6 cellular contexts compared by ENCODE assay signal in the genomic region with DNA sequence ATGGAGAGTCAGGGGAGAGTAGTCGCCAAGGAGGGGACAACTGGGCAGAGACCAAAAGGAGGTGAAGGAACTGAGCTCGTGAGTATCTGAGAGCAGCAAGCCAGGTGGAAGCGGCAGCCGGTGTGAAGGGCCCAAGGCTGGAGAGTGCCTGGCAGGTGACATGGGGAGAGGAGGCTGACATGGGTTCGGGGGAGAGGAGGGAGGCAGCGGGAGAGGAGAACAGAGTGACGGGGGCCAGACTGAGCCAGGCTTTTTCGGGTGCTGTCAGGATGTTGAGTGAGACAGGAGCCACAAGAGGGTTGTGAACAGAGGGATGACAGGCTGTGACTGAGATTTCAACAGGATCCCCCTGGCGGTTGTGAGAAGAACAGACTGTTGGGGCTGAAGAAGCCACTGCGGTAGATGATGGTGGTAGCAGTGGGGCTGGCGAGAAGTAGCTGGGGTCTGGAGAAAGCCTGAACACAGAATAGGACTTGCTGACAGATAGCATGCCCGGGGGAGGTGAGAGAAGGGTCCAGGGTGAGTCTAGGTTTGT. TPM values are rescaled to one million over a fixed set of nuclear protein-coding genes. Genes with fewer than 3 reads are reported as not detected.
DNase-seq lines count a peak whose midpoint lies in the region; ATAC-seq, FAIRE-seq and TF ChIP-seq lines count a peak whose summit lies in the region.

No MANE protein-coding gene starts in this region.

- H2BK120ac ChIP-seq in H1 (replicated peaks; ENCODE audit: low read depth, low read length), result no peak overlapping the region

- DNase-seq in activated naive CD4-positive, alpha-beta T cell treated with anti-CD3 and anti-CD28 coated beads, Interleukin-2, amount 50 U/mL, for 72 hours (ENCODE audit: low spot score in 2 of 2), result no peak
- DNase-seq in activated naive CD4-positive, alpha-beta T cell (lab: John Stamatoyannopoulos, UW), result no peak
- DNase-seq in H1 (ENCODE audit: low read depth in 1 of 2, low spot score in 2 of 2), result no peak
- DNase-seq in upper lobe of right lung, result no peak
- no peak for DNase-seq in esophagus squamous epithelium (lab: John Stamatoyannopoulos, UW)

- no peaks in the 10 kb centered on the region for H3K9me3 Mint-ChIP-seq in activated naive CD4-positive, alpha-beta T cell treated with anti-CD3 and anti-CD28 coated beads, Interleukin-2, amount 50 U/mL, for 72 hours

- H3K56ac ChIP-seq in H1 (replicated peaks; ENCODE audit: insufficient read length, low read depth, low read length), result no peak overlapping the region

- no peak overlapping the region for H4K5ac ChIP-seq in H1 (ENCODE audit: insufficient read length, low read depth, low read length)

- H3K23me2 ChIP-seq in H1 (ENCODE audit: low read depth, low read length), result no peaks in the 10 kb centered on the region

- H2BK12ac ChIP-seq in H1 (ENCODE audit: low read depth, low read length), result no peak overlapping the region

- H2AK5ac ChIP-seq in H1 (ENCODE audit: low read depth, low read length), result no peak overlapping the region

- peaks cover 4 to 18% of the 10 kb centered on the region in 2 experiments; a peak in 3 of 4 replicates for H3K79me2 ChIP-seq in H1 (ENCODE audit: control insufficient read depth in 1 of 2, insufficient read depth in 2 of 2, low read length in 2 of 2)

- H3K36me3 ChIP-seq in H1 (ENCODE audit: control insufficient read depth in 2 of 4, insufficient read depth in 4 of 4, low read length in 3 of 4), result peaks cover 2 to 19% (median 12%) of the 10 kb centered on the region in 4 experiments; a peak in 6 of 8 replicates
- H3K36me3 ChIP-seq in upper lobe of right lung, result peaks cover 15% of the 10 kb centered on the region
- peaks cover 0 to 19% (median 0%) of the 10 kb centered on the region in 3 donors for H3K36me3 ChIP-seq in esophagus squamous epithelium

- peaks cover 5 to 6% of the 10 kb centered on the region in 2 experiments; a peak in 2 of 4 replicates for H3K9me3 ChIP-seq in H1 (ENCODE audit: insufficient read depth in 2 of 2, low read depth in 1 of 2, low read length in 1 of 2)
- H3K9me3 ChIP-seq in upper lobe of right lung, result no peaks in the 10 kb centered on the region
- peaks cover 0 to 1% (median 0%) of the 10 kb centered on the region in 3 donors for H3K9me3 ChIP-seq in esophagus squamous epithelium

- H3K27ac Mint-ChIP-seq in activated naive CD4-positive, alpha-beta T cell treated with anti-CD3 and anti-CD28 coated beads, Interleukin-2, amount 50 U/mL, for 72 hours, result peak overlapping the region; percentile 42 to 50

- no peaks in the 10 kb centered on the region for H3K27me3 ChIP-seq in H1 (replicated peaks in 1 of 4; ENCODE audit: control insufficient read depth in 3 of 4, extremely low read depth in 1 of 4, insufficient read depth in 3 of 4, low read length in 3 of 4)
- no peaks in the 10 kb centered on the region for H3K27me3 ChIP-seq in upper lobe of right lung
- no peaks in the 10 kb centered on the region for H3K27me3 ChIP-seq in esophagus squamous epithelium

- H3K4me3 ChIP-seq in H1 (ENCODE audit: extremely low read depth in 1 of 4, insufficient read depth in 2 of 4, low read depth in 3 of 4, low read length in 4 of 4) (no peak overlapping the region), upper lobe of right lung (no peak overlapping the region), esophagus squamous epithelium (no peak overlapping the region)

- H3K4me1 ChIP-seq in H1 (replicated peaks in 1 of 4; ENCODE audit: control insufficient read depth in 3 of 4, insufficient read depth in 4 of 4, low read length in 3 of 4), result peaks cover 0 to 6% (median 0%) of the 10 kb centered on the region in 4 experiments; a peak in 1 of 7 replicates
- H3K4me1 ChIP-seq in upper lobe of right lung, result peaks cover 4% of the 10 kb centered on the region
- peaks cover 0 to 22% (median 12%) of the 10 kb centered on the region in 3 donors for H3K4me1 ChIP-seq in esophagus squamous epithelium

- peak; percentile 37 to 48; a peak in 3 of 4 replicates for TF ChIP-seq RAD21 in H1 (IDR thresholded peaks at IDR 0.05 in 1 of 2, conservative IDR thresholded peaks at IDR 0.05 in 1 of 2; ENCODE audit: low read depth in 2 of 2, low read length in 2 of 2)

- 65% methylated on average over 12 of the region's 12 CpGs; no CpG with 5 or more reads in 1 of the 2 experiments for WGBS in H1 (ENCODE audit: extremely low coverage in 1 of 2, insufficient coverage in 1 of 2, insufficient read length in 1 of 2, insufficient replicate concordance in 2 of 2, low coverage in 1 of 2, low lambda C conversion rate in 2 of 2, missing lambda C conversion rate in 1 of 2), 2 experiments
- WGBS in esophagus squamous epithelium, 2 donors, result 67 to 70% methylated on average over 10 to 12 of the region's 12 CpGs

- no peak overlapping the region for H3K4me2 ChIP-seq in H1 (ENCODE audit: insufficient read depth in 1 of 2, low read depth in 2 of 2, low read length in 2 of 2)

- H4K91ac ChIP-seq in H1 (replicated peaks; ENCODE audit: insufficient read length, low read length), result no peak overlapping the region

- TF ChIP-seq EP300 in H1 (IDR thresholded peaks at IDR 0.05; ENCODE audit: borderline replicate concordance in 1 of 2, low read depth in 2 of 2, low read length in 2 of 2), result no peak

- POLR2A ChIA-PET in H1 (lab: Charles Lee; ENCODE audit: partially characterized antibody), result interaction anchor here (1.1 to 1.6 kb wide), 3 partner anchors 14 to 21 kb away, joined by 3 to 4 read pairs (median 4); a partner anchor contains a TSS

- no peak overlapping the region for H3K18ac ChIP-seq in H1 (ENCODE audit: extremely low read depth, low read length)

- no peak overlapping the region for H2BK20ac ChIP-seq in H1 (ENCODE audit: low read length)

- CTCF ChIA-PET in H1 (lab: Charles Lee; ENCODE audit: partially characterized antibody), result interaction anchor here (0.6 to 3.1 kb wide), 30 partner anchors 10 to 199 kb away, joined by 3 to 15 read pairs (median 4); a partner anchor contains a TSS

- FAIRE-seq in H1 (lab: Jason Lieb, UNC), result peak; percentile 85

- H3K4ac ChIP-seq in H1 (replicated peaks; ENCODE audit: insufficient read length, low read depth, low read length), result no peak overlapping the region

- no peak for ATAC-seq in activated naive CD4-positive, alpha-beta T cell treated with anti-CD3 and anti-CD28 coated beads, Interleukin-2, amount 50 U/mL, for 72 hours
- ATAC-seq in upper lobe of right lung, result peak; percentile 52
- ATAC-seq in GM21528 (IDR thresholded peaks at IDR 0.05; ENCODE audit: low FRiP score, unreplicated experiment), result no peak

- intact Hi-C loops in upper lobe of right lung (cut with DNase I) (no loop called here), esophagus squamous epithelium (cut with DNase I) (no loop called here)

- no peak overlapping the region for H2BK15ac ChIP-seq in H1 (ENCODE audit: low read length)

- no peak overlapping the region for H3K23ac ChIP-seq in H1 (ENCODE audit: insufficient read length)

- TF ChIP-seq POLR2A in H1 (IDR thresholded peaks at IDR 0.05; ENCODE audit: control extremely low read depth in 1 of 2, low read depth in 2 of 2, low read length in 2 of 2) (no peak), esophagus squamous epithelium (IDR thresholded peaks at IDR 0.05) (no peak)

- no peak overlapping the region for H3K9ac ChIP-seq in H1 (replicated peaks in 1 of 4; ENCODE audit: extremely low read depth in 1 of 4, low read depth in 3 of 4, low read length in 3 of 4)

- peak; percentile 50 to 76 (median 74) for TF ChIP-seq CTCF in H1 (IDR thresholded peaks at IDR 0.05; ENCODE audit: control extremely low read depth in 1 of 3, insufficient read depth in 1 of 3, low read depth in 1 of 3, low read length in 3 of 3)
- TF ChIP-seq CTCF in upper lobe of right lung (IDR thresholded peaks at IDR 0.05), result peak; percentile 35
- TF ChIP-seq CTCF in esophagus squamous epithelium (IDR thresholded peaks at IDR 0.05), result peak in 3 of 6 experiments; percentile 14 to 25 (median 17)

- no peaks in the 10 kb centered on the region; the same call in 1 of the 2 replicates for H3K79me1 ChIP-seq in H1 (ENCODE audit: low read depth, low read length)

- H3K36me3 Mint-ChIP-seq in activated naive CD4-positive, alpha-beta T cell treated with anti-CD3 and anti-CD28 coated beads, Interleukin-2, amount 50 U/mL, for 72 hours, result peaks cover 27 to 32% of the 10 kb centered on the region in 2 donors

- H3K14ac ChIP-seq in H1 (ENCODE audit: insufficient read length), result no peak overlapping the region

- no peak overlapping the region for H2BK5ac ChIP-seq in H1 (ENCODE audit: low read depth, low read length)

- H4K8ac ChIP-seq in H1 (ENCODE audit: extremely low read depth, insufficient read depth, low read length), result no peak overlapping the region

- H3K27ac ChIP-seq in H1 (ENCODE audit: low read depth, low read length) (no peak overlapping the region), upper lobe of right lung (no peak overlapping the region), esophagus squamous epithelium (no peak overlapping the region)

- peaks cover 0 to 8% of the 10 kb centered on the region in 2 experiments for H4K20me1 ChIP-seq in H1 (replicated peaks in 1 of 2; ENCODE audit: control insufficient read depth in 1 of 2, insufficient read depth in 2 of 2, low read length in 2 of 2)

- H2AFZ ChIP-seq in H1 (ENCODE audit: low read length), result no peak overlapping the region

RNA-seq across cellular contexts. Expression of a gene that starts 5.7 kb away (rescaled TPM):
- total RNA-seq in activated naive CD4-positive, alpha-beta T cell treated with anti-CD3 and anti-CD28 coated beads, Interleukin-2, amount 50 U/mL, for 72 hours, result 100 to 1,000 TPM in 1 of 2 donors, 10 to 100 TPM in 1; 95.1 to 136 TPM
- 41.4 and 42.2 TPM in 2 replicates for total RNA-seq in H1 (2021; fragmentation: NEBNext Ultra II Directional; extraction: Animal tissue kit (Norgen Biotek cat#: 25700))
- 31.9 and 39.4 TPM in 2 replicates for polyA plus RNA-seq in H1 (2011; rRNA removed)
- 20.7 TPM for polyA plus RNA-seq in H1 (2011; cell fraction: cytosol; rRNA removed)
- polyA plus RNA-seq in H1 (2011; cell fraction: nucleus; rRNA removed), result 25.8 TPM
- polyA plus RNA-seq in H1 (2012, experiment 1 of 2), result 23.2 to 28.7 TPM (median 26.7 TPM) in 4 replicates
- polyA plus RNA-seq in H1 (2012, experiment 2 of 2), result 39.4 TPM
- polyA plus RNA-seq in H1 (2013, experiment 1 of 2), result 22.3 TPM
- 22.8 TPM for polyA plus RNA-seq in H1 (2013, experiment 2 of 2)
- polyA minus RNA-seq in H1 (2011; rRNA and poly(A)+ RNA removed), result 15.9 and 23.7 TPM in 2 replicates
- 19.5 TPM for polyA minus RNA-seq in H1 (2011; cell fraction: cytosol; rRNA and poly(A)+ RNA removed)
- polyA minus RNA-seq in H1 (2011; cell fraction: nucleus; rRNA and poly(A)+ RNA removed), result 19.0 TPM
- total RNA-seq in upper lobe of right lung (29.2 TPM), esophagus squamous epithelium (10 to 100 TPM; 11.4 to 22.6 (median 15.9) TPM)

RNA-seq across cellular contexts. Expression of a gene that starts 14.4 kb away (rescaled TPM):
- total RNA-seq in activated naive CD4-positive, alpha-beta T cell treated with anti-CD3 and anti-CD28 coated beads, Interleukin-2, amount 50 U/mL, for 72 hours, result 100 to 1,000 TPM; 162 to 210 TPM
- total RNA-seq in H1 (2021; fragmentation: NEBNext Ultra II Directional; extraction: Animal tissue kit (Norgen Biotek cat#: 25700)), result 68.5 and 69.4 TPM in 2 replicates
- polyA plus RNA-seq in H1 (2011; rRNA removed), result 95.0 and 116 TPM in 2 replicates
- 96.8 TPM for polyA plus RNA-seq in H1 (2011; cell fraction: cytosol; rRNA removed)
- polyA plus RNA-seq in H1 (2011; cell fraction: nucleus; rRNA removed), result 67.4 TPM
- polyA plus RNA-seq in H1 (2012, experiment 1 of 2), result 75.9 to 112 TPM (median 105 TPM) in 4 replicates
- polyA plus RNA-seq in H1 (2012, experiment 2 of 2), result 185 TPM
- 73.6 TPM for polyA plus RNA-seq in H1 (2013, experiment 1 of 2)
- 76.3 TPM for polyA plus RNA-seq in H1 (2013, experiment 2 of 2)
- polyA minus RNA-seq in H1 (2011; rRNA and poly(A)+ RNA removed), result 30.0 and 31.0 TPM in 2 replicates
- 26.7 TPM for polyA minus RNA-seq in H1 (2011; cell fraction: cytosol; rRNA and poly(A)+ RNA removed)
- polyA minus RNA-seq in H1 (2011; cell fraction: nucleus; rRNA and poly(A)+ RNA removed), result 35.8 TPM
- 77.5 TPM for total RNA-seq in upper lobe of right lung
- 100 to 1,000 TPM in 2 of 4 donors, 10 to 100 TPM in 2; 44.1 to 128 (median 87.8) TPM for total RNA-seq in esophagus squamous epithelium

RNA-seq across cellular contexts. Expression of a gene that starts 14.9 kb away (rescaled TPM):
- total RNA-seq in activated naive CD4-positive, alpha-beta T cell treated with anti-CD3 and anti-CD28 coated beads, Interleukin-2, amount 50 U/mL, for 72 hours, result 10 to 100 TPM in 1 of 2 donors, 1 to 10 TPM in 1; 5.1 to 11.1 TPM
- 2.2 and 2.4 TPM in 2 replicates for total RNA-seq in H1 (2021; fragmentation: NEBNext Ultra II Directional; extraction: Animal tissue kit (Norgen Biotek cat#: 25700))
- 0.76 and 1.4 TPM in 2 replicates for polyA plus RNA-seq in H1 (2011; rRNA removed)
- 1.2 TPM for polyA plus RNA-seq in H1 (2011; cell fraction: cytosol; rRNA removed)
- 3.1 TPM for polyA plus RNA-seq in H1 (2011; cell fraction: nucleus; rRNA removed)
- polyA plus RNA-seq in H1 (2012, experiment 1 of 2), result 1.7 to 2.9 TPM (median 2.4 TPM) in 4 replicates
- polyA plus RNA-seq in H1 (2012, experiment 2 of 2), result 1.9 TPM
- 3.2 TPM for polyA plus RNA-seq in H1 (2013, experiment 1 of 2)
- 3.1 TPM for polyA plus RNA-seq in H1 (2013, experiment 2 of 2)
- 0.28 and 0.63 TPM in 2 replicates for polyA minus RNA-seq in H1 (2011; rRNA and poly(A)+ RNA removed)
- 0.37 TPM for polyA minus RNA-seq in H1 (2011; cell fraction: cytosol; rRNA and poly(A)+ RNA removed)
- 0.60 TPM for polyA minus RNA-seq in H1 (2011; cell fraction: nucleus; rRNA and poly(A)+ RNA removed)
- total RNA-seq in upper lobe of right lung (14.9 TPM), esophagus squamous epithelium (1 to 10 TPM in 3 of 4 donors, under 1 TPM in 1; 0.83 to 3.8 (median 1.9) TPM)

RNA-seq across cellular contexts. Expression of a gene that starts 25.0 kb away (rescaled TPM):
- total RNA-seq in activated naive CD4-positive, alpha-beta T cell treated with anti-CD3 and anti-CD28 coated beads, Interleukin-2, amount 50 U/mL, for 72 hours, result 1 to 10 TPM in 1 of 2 donors, under 1 TPM in 1; 0.47 to 3.0 TPM
- 12.9 and 14.1 TPM in 2 replicates for total RNA-seq in H1 (2021; fragmentation: NEBNext Ultra II Directional; extraction: Animal tissue kit (Norgen Biotek cat#: 25700))
- 2.1 and 3.2 TPM in 2 replicates for polyA plus RNA-seq in H1 (2011; rRNA removed)
- 1.0 TPM for polyA plus RNA-seq in H1 (2011; cell fraction: cytosol; rRNA removed)
- polyA plus RNA-seq in H1 (2011; cell fraction: nucleus; rRNA removed), result 2.6 TPM
- polyA plus RNA-seq in H1 (2012, experiment 1 of 2), result 11.1 to 15.0 TPM (median 11.8 TPM) in 4 replicates
- polyA plus RNA-seq in H1 (2012, experiment 2 of 2), result 24.3 TPM
- 21.4 TPM for polyA plus RNA-seq in H1 (2013, experiment 1 of 2)
- 19.7 TPM for polyA plus RNA-seq in H1 (2013, experiment 2 of 2)
- polyA minus RNA-seq in H1 (2011; rRNA and poly(A)+ RNA removed), result 3.5 and 4.8 TPM in 2 replicates
- polyA minus RNA-seq in H1 (2011; cell fraction: cytosol; rRNA and poly(A)+ RNA removed), result 6.9 TPM
- polyA minus RNA-seq in H1 (2011; cell fraction: nucleus; rRNA and poly(A)+ RNA removed), result 3.6 TPM
- total RNA-seq in upper lobe of right lung, result 0.75 TPM
- total RNA-seq in esophagus squamous epithelium, result under 1 TPM in 1 of 4 donors, not detected in 3; 0.31 TPM
